Comparison of ENCODE assay signal across 17 cellular contexts in genomic region chr20:9884666-9885065, GRCh38. TPM values are rescaled to one million over a fixed set of nuclear protein-coding genes. Genes with fewer than 3 reads are reported as not detected.
A peak's percentile ranks its signal among the peaks of the same experiment; 100 is the strongest.
DNase-seq lines count a peak whose midpoint lies in the region; ATAC-seq and TF ChIP-seq lines count a peak whose summit lies in the region.
"Had no signal": no experiment of that assay in that cellular context is flagged by ENCODE, and none has a peak within 500 bp of the region (broad histone marks: within the 10 kb centered on the region; RNA-seq: fewer than 3 reads in every experiment).

No MANE protein-coding gene starts in this region.

- H3K79me2 ChIP-seq in GM23248 (ENCODE audit: insufficient read depth) = no peaks in the 10 kb centered on the region

- POLR2A ChIA-PET in AG04449 (lab: Yijun Ruan, JAX) = no interaction called here

- no peaks in the 10 kb centered on the region for H3K27me3 ChIP-seq in GM23248 (replicated peaks; ENCODE audit: insufficient read depth)
- no peaks in the 10 kb centered on the region for H3K27me3 ChIP-seq in foreskin keratinocyte
- no peaks in the 10 kb centered on the region for H3K27me3 ChIP-seq in psoas muscle (ENCODE audit: insufficient read depth in 3 of 3, low read length in 2 of 3)
- H3K27me3 ChIP-seq: esophagus muscularis mucosa, tibial artery had no signal

- H3K9me2 ChIP-seq in GM23248 (ENCODE audit: insufficient read depth) = no peaks in the 10 kb centered on the region

- no peak overlapping the region for H3K4me2 ChIP-seq in GM23248 (ENCODE audit: unreplicated experiment)

- H3K9ac ChIP-seq in GM23248 = no peak overlapping the region

- ATAC-seq in foreskin keratinocyte (no peak), HG03139 (IDR thresholded peaks at IDR 0.05; ENCODE audit: unreplicated experiment) (no peak), HG03159 (IDR thresholded peaks at IDR 0.05; ENCODE audit: unreplicated experiment) (no peak), psoas muscle (no peak)
- ATAC-seq: activated CD8-positive, alpha-beta T cell treated with anti-CD3 and anti-CD28 coated beads for 36 hours; natural killer cell treated with Interleukin-12 subunit alpha and Interleukin-12 subunit beta and Interleukin-15 and Interleukin-18, amount 100 ng/mL, for 72 hours had no signal

- no peaks in the 10 kb centered on the region for H3F3A ChIP-seq in GM23248 (ENCODE audit: insufficient read depth)

- intact Hi-C loops in psoas muscle (cut with DNase I) = no loop called here

- DNase-seq in AG04449 (ENCODE audit: low read depth, low spot score) = no peak
- DNase-seq in GM23248 = peak; percentile 17
- DNase-seq in NCI-H748 treated with DMSO at 0.1 percent for 48 hours (lab: John Stamatoyannopoulos, UW) = peak; percentile 33
- no peak for DNase-seq in foreskin keratinocyte
- no peak for DNase-seq in NCI-H526 treated with DMSO at 0.1 percent for 48 hours (lab: John Stamatoyannopoulos, UW)
- no peak for DNase-seq in psoas muscle
- DNase-seq: activated CD8-positive, alpha-beta T cell treated with anti-CD3 and anti-CD28 coated beads for 36 hours; aorta; CD4-positive, alpha-beta T cell; SIG-M5; stimulated activated CD4-positive, alpha-beta T cell treated with anti-CD3 and anti-CD28 coated beads, Interleukin-2, amount 100 ng/mL, for 24 hours; tibial artery had no signal

- peak; percentile 5 for TF ChIP-seq CTCF in AG04449 (IDR thresholded peaks at IDR 0.05; ENCODE audit: insufficient read depth, low read length, missing control alignments)
- peak; percentile 11 for TF ChIP-seq CTCF in foreskin keratinocyte (conservative IDR thresholded peaks at IDR 0.05)
- TF ChIP-seq CTCF in psoas muscle (IDR thresholded peaks at IDR 0.05) = no peak

- H4K20me1 ChIP-seq in GM23248 (ENCODE audit: insufficient read depth) = no peaks in the 10 kb centered on the region

- H3K9me3 ChIP-seq in GM23248 (ENCODE audit: low read depth) (no peaks in the 10 kb centered on the region), psoas muscle (no peaks in the 10 kb centered on the region)
- H3K9me3 ChIP-seq: esophagus muscularis mucosa, tibial artery had no signal

- H3K36me3 ChIP-seq in GM23248 (ENCODE audit: low read depth) = no peaks in the 10 kb centered on the region
- H3K36me3 ChIP-seq in psoas muscle (ENCODE audit: insufficient read depth in 1 of 2, low read depth in 1 of 2) = no peaks in the 10 kb centered on the region
- H3K36me3 ChIP-seq: esophagus muscularis mucosa, tibial artery had no signal

- in situ Hi-C loops in GM23248 (cut with MboI) = no loop called here

- CTCF ChIA-PET in AG04449 (lab: Yijun Ruan, JAX) = no interaction called here

- H3K4me1 ChIP-seq in GM23248 (ENCODE audit: insufficient read depth) (no peaks in the 10 kb centered on the region), foreskin keratinocyte (no peaks in the 10 kb centered on the region), psoas muscle (no peaks in the 10 kb centered on the region)
- H3K4me1 ChIP-seq: esophagus muscularis mucosa, tibial artery had no signal

- H3K27ac ChIP-seq in GM23248 (no peak overlapping the region), foreskin keratinocyte (no peak overlapping the region), psoas muscle (no peak overlapping the region)
- H3K27ac ChIP-seq: esophagus muscularis mucosa, tibial artery had no signal

- WGBS in GM23248 (ENCODE audit: low coverage in 1 of 2, low lambda C conversion rate in 2 of 2, missing lambda C conversion rate in 2 of 2), 2 experiments = 22 to 26% methylated on average over 2 of the region's 2 CpGs
- 43 to 51% (median 46%) methylated on average over 2 of the region's 2 CpGs for WGBS in psoas muscle, 3 donors

- no peak overlapping the region for H3K4me3 ChIP-seq in AG04449 (ENCODE audit: low read depth, low read length)
- H3K4me3 ChIP-seq in GM23248 = no peak overlapping the region
- no peak overlapping the region for H3K4me3 ChIP-seq in psoas muscle
- H3K4me3 ChIP-seq: esophagus muscularis mucosa, tibial artery had no signal

- H2AFZ ChIP-seq in GM23248 = no peak overlapping the region

RNA-seq across cellular contexts. Expression of gene PAK5, which starts 45.8 kb away (rescaled TPM):
- not detected in 2 replicates for total RNA-seq in GM23248 (2014; rRNA removed; shearing (Covaris generic))
- polyA plus RNA-seq in GM23248 (2016; fragmentation: Nextera tagmentation; extraction: Ambion mirVana) = not detected in 2 replicates
- total RNA-seq in foreskin keratinocyte = not detected in 2 replicates
- not detected in 2 replicates for polyA plus RNA-seq in foreskin keratinocyte
- total RNA-seq in psoas muscle = not detected
- under 1 TPM in 1 of 3 donors, not detected in 2; 0.01 TPM for polyA plus RNA-seq in psoas muscle
- total RNA-seq: activated CD8-positive, alpha-beta T cell treated with anti-CD3 and anti-CD28 coated beads for 36 hours; activated T-helper 2 cell treated with anti-CD3 and anti-CD28 coated beads, Interferon-gamma antibody, Interleukin-2, Interleukin-4, amounts not matched to agents 10 μg/mL and 5 μg/mL and 100 μg/mL, durations not matched to agents 14 hours and 24 hours and 36 hours; CD4-positive, alpha-beta T cell; natural killer cell treated with Interleukin-12 subunit alpha and Interleukin-12 subunit beta and Interleukin-15 and Interleukin-18, amount 100 ng/mL, for 72 hours had no signal

Comparison
In these comparisons a context has a peak if more than half of its experiments do, and no peak if none do; other contexts are left out.
1. DNase-seq: peak in GM23248 (single experiment) and NCI-H748 treated with DMSO at 0.1 percent for 48 hours (single experiment); none in AG04449 (single experiment), foreskin keratinocyte (0 of 2), NCI-H526 treated with DMSO at 0.1 percent for 48 hours (single experiment) and psoas muscle (0 of 2).